1 cellular context compared by ENCODE assay signal in the genomic region with DNA sequence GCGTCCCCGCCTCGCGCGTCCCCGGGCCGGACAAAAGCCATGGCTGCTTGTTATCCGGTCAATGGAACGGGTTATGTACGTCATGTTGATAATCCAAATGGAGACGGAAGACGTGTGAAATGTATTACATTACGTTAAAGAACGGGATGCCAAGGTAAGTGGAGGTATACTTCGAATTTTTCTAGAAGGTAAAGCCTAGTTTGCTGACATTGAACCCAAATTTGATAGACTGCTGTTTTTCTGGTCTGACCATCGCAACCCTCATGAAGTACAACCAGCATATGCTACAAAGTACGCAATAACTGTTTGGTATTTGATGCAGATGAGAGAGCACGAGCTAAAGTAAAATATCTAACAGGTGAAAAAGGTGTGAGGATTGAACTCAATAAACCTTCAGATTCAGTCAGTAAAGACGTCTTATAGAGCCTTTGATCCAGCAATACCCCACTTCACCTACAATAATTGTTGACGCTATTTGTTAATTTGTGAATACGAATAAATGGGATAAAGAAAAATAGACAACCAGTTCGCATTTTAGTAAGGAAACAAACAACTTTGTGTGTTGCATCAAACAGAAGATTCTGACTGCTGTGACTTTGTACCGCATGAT.
TF ChIP-seq lines count a peak whose summit lies in the region.

No MANE protein-coding gene starts in this region.

TF ChIP-seq in K562, 482 proteins besides CTCF, POLR2A, EP300 and RAD21 (continued from another document):
- TF ChIP-seq, protein P1, sequence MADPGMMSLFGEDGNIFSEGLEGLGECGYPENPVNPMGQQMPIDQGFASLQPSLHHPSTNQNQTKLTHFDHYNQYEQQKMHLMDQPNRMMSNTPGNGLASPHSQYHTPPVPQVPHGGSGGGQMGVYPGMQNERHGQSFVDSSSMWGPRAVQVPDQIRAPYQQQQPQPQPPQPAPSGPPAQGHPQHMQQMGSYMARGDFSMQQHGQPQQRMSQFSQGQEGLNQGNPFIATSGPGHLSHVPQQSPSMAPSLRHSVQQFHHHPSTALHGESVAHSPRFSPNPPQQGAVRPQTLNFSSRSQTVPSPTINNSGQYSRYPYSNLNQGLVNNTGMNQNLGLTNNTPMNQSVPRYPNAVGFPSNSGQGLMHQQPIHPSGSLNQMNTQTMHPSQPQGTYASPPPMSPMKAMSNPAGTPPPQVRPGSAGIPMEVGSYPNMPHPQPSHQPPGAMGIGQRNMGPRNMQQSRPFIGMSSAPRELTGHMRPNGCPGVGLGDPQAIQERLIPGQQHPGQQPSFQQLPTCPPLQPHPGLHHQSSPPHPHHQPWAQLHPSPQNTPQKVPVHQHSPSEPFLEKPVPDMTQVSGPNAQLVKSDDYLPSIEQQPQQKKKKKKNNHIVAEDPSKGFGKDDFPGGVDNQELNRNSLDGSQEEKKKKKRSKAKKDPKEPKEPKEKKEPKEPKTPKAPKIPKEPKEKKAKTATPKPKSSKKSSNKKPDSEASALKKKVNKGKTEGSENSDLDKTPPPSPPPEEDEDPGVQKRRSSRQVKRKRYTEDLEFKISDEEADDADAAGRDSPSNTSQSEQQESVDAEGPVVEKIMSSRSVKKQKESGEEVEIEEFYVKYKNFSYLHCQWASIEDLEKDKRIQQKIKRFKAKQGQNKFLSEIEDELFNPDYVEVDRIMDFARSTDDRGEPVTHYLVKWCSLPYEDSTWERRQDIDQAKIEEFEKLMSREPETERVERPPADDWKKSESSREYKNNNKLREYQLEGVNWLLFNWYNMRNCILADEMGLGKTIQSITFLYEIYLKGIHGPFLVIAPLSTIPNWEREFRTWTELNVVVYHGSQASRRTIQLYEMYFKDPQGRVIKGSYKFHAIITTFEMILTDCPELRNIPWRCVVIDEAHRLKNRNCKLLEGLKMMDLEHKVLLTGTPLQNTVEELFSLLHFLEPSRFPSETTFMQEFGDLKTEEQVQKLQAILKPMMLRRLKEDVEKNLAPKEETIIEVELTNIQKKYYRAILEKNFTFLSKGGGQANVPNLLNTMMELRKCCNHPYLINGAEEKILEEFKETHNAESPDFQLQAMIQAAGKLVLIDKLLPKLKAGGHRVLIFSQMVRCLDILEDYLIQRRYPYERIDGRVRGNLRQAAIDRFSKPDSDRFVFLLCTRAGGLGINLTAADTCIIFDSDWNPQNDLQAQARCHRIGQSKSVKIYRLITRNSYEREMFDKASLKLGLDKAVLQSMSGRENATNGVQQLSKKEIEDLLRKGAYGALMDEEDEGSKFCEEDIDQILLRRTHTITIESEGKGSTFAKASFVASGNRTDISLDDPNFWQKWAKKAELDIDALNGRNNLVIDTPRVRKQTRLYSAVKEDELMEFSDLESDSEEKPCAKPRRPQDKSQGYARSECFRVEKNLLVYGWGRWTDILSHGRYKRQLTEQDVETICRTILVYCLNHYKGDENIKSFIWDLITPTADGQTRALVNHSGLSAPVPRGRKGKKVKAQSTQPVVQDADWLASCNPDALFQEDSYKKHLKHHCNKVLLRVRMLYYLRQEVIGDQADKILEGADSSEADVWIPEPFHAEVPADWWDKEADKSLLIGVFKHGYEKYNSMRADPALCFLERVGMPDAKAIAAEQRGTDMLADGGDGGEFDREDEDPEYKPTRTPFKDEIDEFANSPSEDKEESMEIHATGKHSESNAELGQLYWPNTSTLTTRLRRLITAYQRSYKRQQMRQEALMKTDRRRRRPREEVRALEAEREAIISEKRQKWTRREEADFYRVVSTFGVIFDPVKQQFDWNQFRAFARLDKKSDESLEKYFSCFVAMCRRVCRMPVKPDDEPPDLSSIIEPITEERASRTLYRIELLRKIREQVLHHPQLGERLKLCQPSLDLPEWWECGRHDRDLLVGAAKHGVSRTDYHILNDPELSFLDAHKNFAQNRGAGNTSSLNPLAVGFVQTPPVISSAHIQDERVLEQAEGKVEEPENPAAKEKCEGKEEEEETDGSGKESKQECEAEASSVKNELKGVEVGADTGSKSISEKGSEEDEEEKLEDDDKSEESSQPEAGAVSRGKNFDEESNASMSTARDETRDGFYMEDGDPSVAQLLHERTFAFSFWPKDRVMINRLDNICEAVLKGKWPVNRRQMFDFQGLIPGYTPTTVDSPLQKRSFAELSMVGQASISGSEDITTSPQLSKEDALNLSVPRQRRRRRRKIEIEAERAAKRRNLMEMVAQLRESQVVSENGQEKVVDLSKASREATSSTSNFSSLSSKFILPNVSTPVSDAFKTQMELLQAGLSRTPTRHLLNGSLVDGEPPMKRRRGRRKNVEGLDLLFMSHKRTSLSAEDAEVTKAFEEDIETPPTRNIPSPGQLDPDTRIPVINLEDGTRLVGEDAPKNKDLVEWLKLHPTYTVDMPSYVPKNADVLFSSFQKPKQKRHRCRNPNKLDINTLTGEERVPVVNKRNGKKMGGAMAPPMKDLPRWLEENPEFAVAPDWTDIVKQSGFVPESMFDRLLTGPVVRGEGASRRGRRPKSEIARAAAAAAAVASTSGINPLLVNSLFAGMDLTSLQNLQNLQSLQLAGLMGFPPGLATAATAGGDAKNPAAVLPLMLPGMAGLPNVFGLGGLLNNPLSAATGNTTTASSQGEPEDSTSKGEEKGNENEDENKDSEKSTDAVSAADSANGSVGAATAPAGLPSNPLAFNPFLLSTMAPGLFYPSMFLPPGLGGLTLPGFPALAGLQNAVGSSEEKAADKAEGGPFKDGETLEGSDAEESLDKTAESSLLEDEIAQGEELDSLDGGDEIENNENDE (IDR thresholded peaks at IDR 0.05; ENCODE audit: low read depth, low read length): no peak
- TF ChIP-seq ZNF239 (CRISPR knock-in tag; IDR thresholded peaks at IDR 0.05) (no peak), IRF9 (tag; IDR thresholded peaks at IDR 0.05) (no peak), PYGO2 (tag; IDR thresholded peaks at IDR 0.05) (no peak), ZNF668 (CRISPR knock-in tag; IDR thresholded peaks at IDR 0.05) (no peak), GABPA (tag; conservative IDR thresholded peaks at IDR 0.05; ENCODE audit: low read depth) (no peak; the same call in 1 of the 2 replicates), KAT7 (CRISPR knock-in tag; IDR thresholded peaks at IDR 0.05; ENCODE audit: borderline replicate concordance) (no peak), ESRRA (IDR thresholded peaks at IDR 0.05; ENCODE audit: borderline replicate concordance, low read depth) (no peak), PHB2 (IDR thresholded peaks at IDR 0.05; ENCODE audit: low read depth) (no peak), ID3 (CRISPR knock-in tag; IDR thresholded peaks at IDR 0.05) (no peak), ID3 (tag; IDR thresholded peaks at IDR 0.05) (0 out of 2 replicates have a peak, but pooled peaks have one; percentile 48), ZNF79 (CRISPR knock-in tag; IDR thresholded peaks at IDR 0.05; ENCODE audit: low read depth) (no peak), CGGBP1 (CRISPR knock-in tag; IDR thresholded peaks at IDR 0.05) (no peak), NR2C2 (CRISPR knock-in tag; IDR thresholded peaks at IDR 0.05) (no peak), NR2C2 (tag; IDR thresholded peaks at IDR 0.05) (peak; percentile 24; the same call in 1 of the 2 replicates), ZNF57 (CRISPR knock-in tag; IDR thresholded peaks at IDR 0.05) (no peak), MCM5 (IDR thresholded peaks at IDR 0.05; ENCODE audit: low read depth) (no peak), RBM22 (IDR thresholded peaks at IDR 0.05; ENCODE audit: low read depth, low read length, poor library complexity, severe bottlenecking) (no peak), ZNF253 (CRISPR knock-in tag; conservative IDR thresholded peaks at IDR 0.05) (no peak), STAT5B (CRISPR knock-in tag; IDR thresholded peaks at IDR 0.05) (no peak), PTTG1 (tag; IDR thresholded peaks at IDR 0.05; ENCODE audit: low read depth) (no peak), MTA1 (IDR thresholded peaks at IDR 0.05; ENCODE audit: borderline replicate concordance) (no peak)
- TF ChIP-seq, protein P2, sequence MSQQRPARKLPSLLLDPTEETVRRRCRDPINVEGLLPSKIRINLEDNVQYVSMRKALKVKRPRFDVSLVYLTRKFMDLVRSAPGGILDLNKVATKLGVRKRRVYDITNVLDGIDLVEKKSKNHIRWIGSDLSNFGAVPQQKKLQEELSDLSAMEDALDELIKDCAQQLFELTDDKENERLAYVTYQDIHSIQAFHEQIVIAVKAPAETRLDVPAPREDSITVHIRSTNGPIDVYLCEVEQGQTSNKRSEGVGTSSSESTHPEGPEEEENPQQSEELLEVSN (IDR thresholded peaks at IDR 0.05; ENCODE audit: borderline replicate concordance in 1 of 2, extremely low read depth in 1 of 2, insufficient read depth in 1 of 2, insufficient read length in 1 of 2, low read depth in 1 of 2, low read length in 1 of 2, poor library complexity in 1 of 2, severe bottlenecking in 1 of 2): peak in 1 of 2 experiments; percentile 19
TF ChIP-seq in K562: peak in this region for 6.
